8 cellular contexts compared by ENCODE assay signal in the genomic region with DNA sequence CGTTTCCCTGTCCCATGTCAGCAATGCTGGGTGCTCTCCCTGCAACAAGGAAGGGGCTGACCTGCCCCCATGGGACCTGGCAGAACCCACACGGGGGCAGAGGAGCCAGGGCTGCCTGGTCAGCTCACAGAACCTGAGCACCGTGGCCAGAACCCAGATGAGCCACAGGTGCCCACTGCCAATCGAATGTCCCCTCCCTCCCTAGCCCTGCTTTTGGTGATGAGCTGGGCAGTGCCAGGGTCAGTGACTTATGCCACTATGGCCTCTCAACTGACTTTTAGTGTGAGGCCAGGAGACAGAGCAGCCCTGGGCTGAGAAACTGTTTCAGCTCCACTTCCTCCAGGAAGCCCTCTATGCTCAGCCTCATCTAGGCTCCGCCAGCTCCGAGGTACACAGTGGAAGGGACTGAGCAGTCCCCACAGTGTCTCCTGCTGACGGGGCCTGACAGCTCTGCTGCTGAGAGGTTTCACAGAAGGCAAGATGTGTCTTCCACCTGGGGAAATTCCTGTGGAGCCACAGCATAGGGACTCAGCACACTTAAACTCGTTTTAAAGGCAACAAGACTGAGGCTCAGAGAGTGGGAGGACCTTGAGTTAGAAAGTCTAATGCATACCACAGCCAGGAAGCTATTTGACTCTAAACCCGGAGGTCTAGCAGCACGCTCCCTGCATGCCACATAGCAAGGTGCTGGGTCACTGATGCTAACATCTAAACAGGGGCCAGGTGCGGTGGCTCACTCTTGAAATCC. TPM values are rescaled to one million over a fixed set of nuclear protein-coding genes. Genes with fewer than 3 reads are reported as not detected.
A peak's percentile ranks its signal among the peaks of the same experiment; 100 is the strongest.
DNase-seq lines count a peak whose midpoint lies in the region; ATAC-seq, FAIRE-seq and TF ChIP-seq lines count a peak whose summit lies in the region.

No MANE protein-coding gene starts in this region.

- no peak for ATAC-seq in Right ventricle myocardium superior (ENCODE audit: poor library complexity)
- ATAC-seq in left cardiac atrium = no peak
- ATAC-seq in HepG2 = no peak
- no peak for ATAC-seq in HG03039 (IDR thresholded peaks at IDR 0.05; ENCODE audit: unreplicated experiment)

- H3K4me1 ChIP-seq in HepG2 (ENCODE audit: insufficient read depth, low read length) = peaks cover 28% of the 10 kb centered on the region
- peaks cover 17 to 56% (median 26%) of the 10 kb centered on the region in 4 donors for H3K4me1 ChIP-seq in transverse colon

- H3K27ac ChIP-seq in HepG2 (ENCODE audit: extremely low read length, insufficient read depth, low read length) (no peak overlapping the region), transverse colon (peak overlapping the region; percentile 82 to 84 (median 83))

- POLR2A ChIA-PET in HepG2 (lab: Yijun Ruan, JAX) = no interaction called here

- no peak overlapping the region for H2AFZ ChIP-seq in HepG2 (ENCODE audit: low read length)

- no TSS peak for BruUV-seq in HepG2 (replicated peaks; lab: Mats Ljungman, UMichigan)

- no peaks in the 10 kb centered on the region for H3K79me2 ChIP-seq in HepG2 (ENCODE audit: insufficient read depth, low read length)

- intact Hi-C loops in Right ventricle myocardium superior (cut with DNase I) = no loop called here
- intact Hi-C loops in left cardiac atrium (cut with DNase I) = no loop called here
- intact Hi-C loops in HepG2 (cut with micrococcal nuclease; ENCODE audit: unreplicated experiment) = no loop called here
- intact Hi-C loops in transverse colon (cut with DNase I; ENCODE audit: low total_unique reads) = no loop called here

- H3K27me3 ChIP-seq in HepG2 (ENCODE audit: control insufficient read depth in 1 of 2, insufficient read depth in 2 of 2, low read length in 2 of 2) = peaks cover 0 to 2% of the 10 kb centered on the region in 2 experiments; a peak in 1 of 5 replicates
- H3K27me3 ChIP-seq in transverse colon = no peaks in the 10 kb centered on the region
- H3K27me3 ChIP-seq in H7 (ENCODE audit: control insufficient read depth, insufficient read depth, low read length) = no peaks in the 10 kb centered on the region

- H3K4me2 ChIP-seq in HepG2 (ENCODE audit: low read depth, low read length) = no peak overlapping the region

- DNase-seq in Right ventricle myocardium superior = peak; percentile 40
- no peak for DNase-seq in left cardiac atrium
- DNase-seq in activated CD8-positive, alpha-beta memory T cell treated with anti-CD3 and anti-CD28 coated beads, Interleukin-2, amount 50 U/mL, for 48 hours = peak; percentile 63
- DNase-seq in HepG2 (ENCODE audit: low spot score) = no peak
- DNase-seq in transverse colon = no peak
- no peak for DNase-seq in H7
- no peak for DNase-seq in LoVo (ENCODE audit: low spot score)

- H3K36me3 ChIP-seq in HepG2 (replicated peaks in 1 of 2; ENCODE audit: control insufficient read depth in 1 of 2, insufficient read depth in 2 of 2, low read length in 2 of 2) = no peaks in the 10 kb centered on the region
- H3K36me3 ChIP-seq in transverse colon = no peaks in the 10 kb centered on the region
- no peaks in the 10 kb centered on the region for H3K36me3 ChIP-seq in H7 (replicated peaks; ENCODE audit: control insufficient read depth, insufficient read depth, low read length)

- WGBS in HepG2 (ENCODE audit: low lambda C conversion rate) = 70% methylated on average over 9 of the region's 11 CpGs
- 70% methylated on average over 11 of the region's 11 CpGs; no CpG with 5 or more reads in 1 of the 2 donors for WGBS in transverse colon (ENCODE audit: low coverage in 1 of 2), 2 donors

- in situ Hi-C loops in HepG2 (cut with HindIII; ENCODE audit: extremely low pct_ligation_motif_present, low pct_unique_long_range_greater_than_20kb) = no loop called here
- in situ Hi-C loops in transverse colon (cut with MboI; ENCODE audit: low pct_ligation_motif_present in 1 of 4, low pct_unique_long_range_greater_than_20kb in 1 of 4, low sequenced_read_pairs in 3 of 4) = no loop called here

- no peak overlapping the region for H3K9ac ChIP-seq in HepG2 (ENCODE audit: insufficient read depth, low read depth, low read length)

- TF ChIP-seq POLR2A in HepG2 (IDR thresholded peaks at IDR 0.05; ENCODE audit: insufficient read depth in 1 of 2, low read depth in 2 of 2, low read length in 2 of 2) (no peak), transverse colon (IDR thresholded peaks at IDR 0.05) (no peak)

- H4K20me1 ChIP-seq in HepG2 (ENCODE audit: insufficient read depth, low read length) = no peaks in the 10 kb centered on the region

- no peak for TF ChIP-seq EP300 in HepG2 (IDR thresholded peaks at IDR 0.05; ENCODE audit: low read depth in 2 of 2, low read length in 2 of 2)
- no peak for TF ChIP-seq EP300 in HepG2 (CRISPR knock-in tag; IDR thresholded peaks at IDR 0.05; ENCODE audit: borderline replicate concordance)
- TF ChIP-seq EP300 in transverse colon (IDR thresholded peaks at IDR 0.05; ENCODE audit: low read depth) = no peak

- FAIRE-seq in HepG2 (lab: Jason Lieb, UNC) = no peak

- TF ChIP-seq CTCF in HepG2 (CRISPR knock-in tag; IDR thresholded peaks at IDR 0.05) (no peak), transverse colon (IDR thresholded peaks at IDR 0.05) (no peak)

- no peak for TF ChIP-seq RAD21 in HepG2 (CRISPR knock-in tag; IDR thresholded peaks at IDR 0.05)

- CTCF ChIA-PET in HepG2 (lab: Yijun Ruan, JAX; ENCODE audit: low intra/inter-chr PET ratio, low total read pairs) = no interaction called here

- H3K9me3 ChIP-seq in HepG2 (ENCODE audit: low read length) (no peaks in the 10 kb centered on the region), transverse colon (no peaks in the 10 kb centered on the region)

- H3K4me3 ChIP-seq in HepG2 (replicated peaks in 1 of 3; ENCODE audit: insufficient read depth in 1 of 3, low read depth in 2 of 3, low read length in 3 of 3) = no peak overlapping the region
- no peak overlapping the region for H3K4me3 ChIP-seq in transverse colon
- no peak overlapping the region for H3K4me3 ChIP-seq in H7 (ENCODE audit: insufficient read depth, low read depth, low read length)

TF ChIP-seq in HepG2, 621 proteins besides CTCF, POLR2A, EP300 and RAD21:
- TF ChIP-seq KDM5B (CRISPR knock-in tag; IDR thresholded peaks at IDR 0.05; ENCODE audit: borderline replicate concordance) (0 out of 2 replicates have a peak, but pooled peaks have one; percentile 37), ATF7-NPFF (CRISPR knock-in tag; IDR thresholded peaks at IDR 0.05; ENCODE audit: low read depth) (no peak), ZNF235 (CRISPR knock-in tag; IDR thresholded peaks at IDR 0.05; ENCODE audit: borderline replicate concordance) (no peak), ZNF737 (CRISPR knock-in tag; IDR thresholded peaks at IDR 0.05; ENCODE audit: borderline replicate concordance) (no peak), ZMYM3 (CRISPR knock-in tag; IDR thresholded peaks at IDR 0.05) (peak; percentile 33; the same call in 1 of the 2 replicates), MTA1 (CRISPR knock-in tag; IDR thresholded peaks at IDR 0.05; ENCODE audit: borderline replicate concordance) (0 out of 2 replicates have a peak, but pooled peaks have one; percentile 12), ZSCAN29 (CRISPR knock-in tag; conservative IDR thresholded peaks at IDR 0.05) (no peak), ZNF33B (CRISPR knock-in tag; IDR thresholded peaks at IDR 0.05) (no peak), NRL (CRISPR knock-in tag; IDR thresholded peaks at IDR 0.05; ENCODE audit: borderline replicate concordance) (no peak), PLRG1 (conservative IDR thresholded peaks at IDR 0.05) (no peak), MED1 (CRISPR knock-in tag; IDR thresholded peaks at IDR 0.05) (no peak), ATRX (CRISPR knock-in tag; IDR thresholded peaks at IDR 0.05; ENCODE audit: borderline replicate concordance) (no peak)

RNA-seq across cellular contexts. Expression of a gene that starts 6.9 kb away (rescaled TPM):
- total RNA-seq in Right ventricle myocardium superior (8.9 TPM), left cardiac atrium (10 to 100 TPM; 11.3 to 12.2 TPM), HepG2 (2016; rRNA removed; fragmentation: Illumina TruSeq; extraction: Trizol) (2.5 and 2.7 TPM in 2 replicates), transverse colon (1 to 10 TPM; 2.6 to 5.4 (median 2.9) TPM)
- total RNA-seq in HepG2 (2016; cell fraction: cytosol; rRNA removed; fragmentation: Illumina TruSeq; extraction: Trizol; ENCODE audit: low read depth) = 1.3 and 2.8 TPM in 2 replicates
- total RNA-seq in HepG2 (2016; cell fraction: insoluble cytoplasmic fraction; rRNA removed; fragmentation: Illumina TruSeq; extraction: Trizol) = 2.0 and 2.9 TPM in 2 replicates
- 1.9 and 2.5 TPM in 2 replicates for total RNA-seq in HepG2 (2016; cell fraction: membrane; rRNA removed; fragmentation: Illumina TruSeq; extraction: Trizol)
- total RNA-seq in HepG2 (2016; cell fraction: nucleus; rRNA removed; fragmentation: Illumina TruSeq; extraction: Trizol) = 1.4 and 1.6 TPM in 2 replicates
- 9.8 and 11.3 TPM in 2 replicates for polyA plus RNA-seq in HepG2 (2011; rRNA removed)
- polyA plus RNA-seq in HepG2 (2011; cell fraction: cytosol; rRNA removed) = 9.6 and 12.4 TPM in 2 replicates
- polyA plus RNA-seq in HepG2 (2011; cell fraction: nucleus; rRNA removed) = 13.3 and 16.8 TPM in 2 replicates
- 5.1 and 6.0 TPM in 2 replicates for polyA plus RNA-seq in HepG2 (2012)
- 2.7 and 3.0 TPM in 2 replicates for polyA plus RNA-seq in HepG2 (2016; cell fraction: cytosol; fragmentation: Illumina TruSeq; extraction: Trizol; ENCODE audit: low read depth)
- 4.0 and 4.3 TPM in 2 replicates for polyA plus RNA-seq in HepG2 (2016; cell fraction: insoluble cytoplasmic fraction; fragmentation: Illumina TruSeq; extraction: Trizol; ENCODE audit: low read depth)
- polyA plus RNA-seq in HepG2 (2016; cell fraction: membrane; fragmentation: Illumina TruSeq; extraction: Trizol; ENCODE audit: low read depth) = 3.2 TPM in 2 replicates
- 4.3 and 4.8 TPM in 2 replicates for polyA plus RNA-seq in HepG2 (2016; cell fraction: nucleus; fragmentation: Illumina TruSeq; extraction: Trizol; ENCODE audit: insufficient read depth, low read depth)
- 7.0 and 23.8 TPM in 2 replicates for polyA minus RNA-seq in HepG2 (2011; rRNA and poly(A)+ RNA removed; ENCODE audit: low replicate concordance)
- 2.5 and 2.9 TPM in 2 replicates for polyA minus RNA-seq in HepG2 (2011; cell fraction: cytosol; rRNA and poly(A)+ RNA removed)
- 2.5 and 2.8 TPM in 2 replicates for polyA minus RNA-seq in HepG2 (2011; cell fraction: nucleus; rRNA and poly(A)+ RNA removed)
- total RNA-seq in H7 (2014; rRNA removed; shearing (Covaris generic)) = 14.9 and 18.9 TPM in 2 replicates

Comparison
In these comparisons a context has a peak if more than half of its experiments do, and no peak if none do; other contexts are left out.
1. DNase-seq: peak in Right ventricle myocardium superior (single experiment) and activated CD8-positive, alpha-beta memory T cell treated with anti-CD3 and anti-CD28 coated beads, Interleukin-2, amount 50 U/mL, for 48 hours (single experiment); none in left cardiac atrium (single experiment), HepG2 (single experiment), transverse colon (single experiment), H7 (single experiment) and LoVo (single experiment).